20 cellular contexts compared by ENCODE assay signal in the genomic region with DNA sequence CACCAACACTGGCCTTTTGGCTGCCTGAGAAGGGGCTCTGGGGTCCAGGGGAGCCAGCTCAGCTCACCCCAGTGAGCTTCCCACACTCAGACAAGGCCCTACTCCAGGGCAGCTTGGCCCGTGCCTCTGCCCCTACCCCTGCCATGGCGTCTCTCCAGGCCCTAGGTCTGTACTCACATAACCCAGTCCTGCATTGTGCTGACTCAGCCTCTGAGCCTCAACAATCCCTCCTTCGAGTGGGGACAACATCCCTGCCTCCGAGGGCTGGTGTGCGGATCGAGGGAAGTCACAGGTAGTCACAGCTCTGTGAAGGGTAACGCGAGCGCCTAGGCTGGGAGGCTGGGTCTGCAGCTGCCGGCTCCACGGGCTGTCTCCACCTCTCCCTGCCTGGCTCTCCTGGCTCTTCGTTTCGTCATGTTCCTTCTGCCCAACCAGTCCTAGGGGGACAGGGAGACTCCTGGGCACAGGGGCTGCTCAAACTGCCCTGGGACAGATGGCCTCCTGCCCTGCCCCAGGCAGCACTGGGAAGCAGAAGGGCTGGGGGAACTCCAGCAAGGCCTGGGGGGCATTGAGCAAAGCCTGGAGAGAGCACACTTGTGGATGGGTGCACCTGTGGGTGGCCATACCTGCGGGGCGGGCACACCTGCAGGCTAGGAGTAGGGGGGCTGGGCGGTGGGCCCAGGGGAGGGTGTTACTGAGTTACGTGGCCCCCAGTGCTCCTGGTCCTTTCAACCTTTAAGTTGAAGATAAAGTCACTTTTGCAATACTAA.
"Had no signal": no experiment of that assay in that cellular context is flagged by ENCODE, and none has a peak within 500 bp of the region (broad histone marks: within the 10 kb centered on the region; RNA-seq: fewer than 3 reads in every experiment).

No MANE protein-coding gene starts in this region.

- DNase-seq: effector CD4-positive, alpha-beta T cell; left cardiac atrium; mammary epithelial cell; natural killer cell; psoas muscle; stimulated activated CD4-positive, alpha-beta T cell treated with anti-CD3 and anti-CD28 coated beads, Interleukin-4, amount 100 ng/mL, for 4 hours had no signal

- H3K27ac Mint-ChIP-seq: natural killer cell; stimulated activated memory B cell treated with anti-CD40 and anti-IgM and Interleukin-4, amounts not matched to agents 10 μg/mL and 1 μg/mL and 100 μg/mL, for 72 hours; stimulated activated naive CD8-positive, alpha-beta T cell treated with anti-CD3 and anti-CD28 coated beads, Interleukin-15, Interleukin-2, amounts not matched to agents 100 ng/mL and 50 ng/mL, for 24 hours had no signal

- ATAC-seq: natural killer cell; psoas muscle; right cardiac atrium; stimulated activated memory B cell treated with anti-CD40 and anti-IgM and Interleukin-4, amounts not matched to agents 10 μg/mL and 1 μg/mL and 100 μg/mL, for 72 hours had no signal

- H3K9me3 Mint-ChIP-seq: natural killer cell; stimulated activated memory B cell treated with anti-CD40 and anti-IgM and Interleukin-4, amounts not matched to agents 10 μg/mL and 1 μg/mL and 100 μg/mL, for 72 hours; stimulated activated naive CD8-positive, alpha-beta T cell treated with anti-CD3 and anti-CD28 coated beads, Interleukin-15, Interleukin-2, amounts not matched to agents 100 ng/mL and 50 ng/mL, for 24 hours had no signal

- H3K36me3 ChIP-seq: left lung, suprapubic skin, transverse colon, vagina had no signal

- H3K27me3 ChIP-seq: dorsolateral prefrontal cortex, left lung, neutrophil, spleen, suprapubic skin, transverse colon, vagina had no signal

- H3K4me1 ChIP-seq: left lung, psoas muscle, spleen, suprapubic skin, transverse colon had no signal

- H3K27ac ChIP-seq: dorsolateral prefrontal cortex, left lung, neutrophil, psoas muscle, skin epidermis, spleen, suprapubic skin, transverse colon, vagina had no signal

- H3K36me3 Mint-ChIP-seq: natural killer cell; stimulated activated memory B cell treated with anti-CD40 and anti-IgM and Interleukin-4, amounts not matched to agents 10 μg/mL and 1 μg/mL and 100 μg/mL, for 72 hours had no signal

- H3K4me3 Mint-ChIP-seq: natural killer cell; stimulated activated memory B cell treated with anti-CD40 and anti-IgM and Interleukin-4, amounts not matched to agents 10 μg/mL and 1 μg/mL and 100 μg/mL, for 72 hours; stimulated activated naive CD8-positive, alpha-beta T cell treated with anti-CD3 and anti-CD28 coated beads, Interleukin-15, Interleukin-2, amounts not matched to agents 100 ng/mL and 50 ng/mL, for 24 hours had no signal

- H3K27me3 Mint-ChIP-seq: stimulated activated memory B cell treated with anti-CD40 and anti-IgM and Interleukin-4, amounts not matched to agents 10 μg/mL and 1 μg/mL and 100 μg/mL, for 72 hours; stimulated activated naive CD8-positive, alpha-beta T cell treated with anti-CD3 and anti-CD28 coated beads, Interleukin-15, Interleukin-2, amounts not matched to agents 100 ng/mL and 50 ng/mL, for 24 hours had no signal

- H3K4me1 Mint-ChIP-seq: natural killer cell; stimulated activated memory B cell treated with anti-CD40 and anti-IgM and Interleukin-4, amounts not matched to agents 10 μg/mL and 1 μg/mL and 100 μg/mL, for 72 hours had no signal

- H3K9me3 ChIP-seq: neutrophil, psoas muscle, suprapubic skin, transverse colon, vagina had no signal

- H3K4me3 ChIP-seq: left lung, psoas muscle, skin epidermis, spleen, suprapubic skin, transverse colon, vagina had no signal

- FAIRE-seq: colon, frontal cortex, islet of Langerhans had no signal
